11 cellular contexts compared by ENCODE assay signal in genomic region chr2:173048530-173048900, GRCh38. TPM values are rescaled to one million over a fixed set of nuclear protein-coding genes. Genes with fewer than 3 reads are reported as not detected.
DNase-seq lines count a peak whose midpoint lies in the region; ATAC-seq and TF ChIP-seq lines count a peak whose summit lies in the region.
"Had no signal": no experiment of that assay in that cellular context is flagged by ENCODE, and none has a peak within 500 bp of the region (broad histone marks: within the 10 kb centered on the region; RNA-seq: fewer than 3 reads in every experiment).

No MANE protein-coding gene starts in this region.

- H3K4me3 ChIP-seq in SK-N-MC = peak overlapping the region; percentile 8; the same call in 1 of the 2 replicates
- no peak overlapping the region for H3K4me3 ChIP-seq in heart right ventricle
- H3K4me3 ChIP-seq in gastrocnemius medialis = no peak overlapping the region
- H3K4me3 ChIP-seq: prostate gland had no signal

- H3K9me3 Mint-ChIP-seq in activated CD4-positive, alpha-beta memory T cell treated with anti-CD3 and anti-CD28 coated beads for 36 hours = no peaks in the 10 kb centered on the region
- H3K9me3 Mint-ChIP-seq: T-helper 1 cell treated with Interleukin-12 subunit alpha and Interleukin-12 subunit beta and Interleukin-4 antibody, amounts not matched to agents 30 μg/mL and 1 μg/mL, for 36 hours had no signal

- peaks cover 15% of the 10 kb centered on the region for H3K4me1 Mint-ChIP-seq in activated CD4-positive, alpha-beta memory T cell treated with anti-CD3 and anti-CD28 coated beads for 36 hours (ENCODE audit: low read depth)

- no peak overlapping the region for H3K9ac ChIP-seq in SK-N-MC (ENCODE audit: insufficient read length)

- peaks cover 24% of the 10 kb centered on the region for H3K27me3 Mint-ChIP-seq in activated CD4-positive, alpha-beta memory T cell treated with anti-CD3 and anti-CD28 coated beads for 36 hours

- TF ChIP-seq CTCF in heart right ventricle (IDR thresholded peaks at IDR 0.05) = no peak
- TF ChIP-seq CTCF in gastrocnemius medialis (IDR thresholded peaks at IDR 0.05 in 4 of 5, conservative IDR thresholded peaks at IDR 0.05 in 1 of 5) = no peak

- in situ Hi-C loops in gastrocnemius medialis (cut with MboI; ENCODE audit: low sequenced_read_pairs in 4 of 4) = loop anchor here in 1 of 4 donors (25.0 kb wide), 1 partner anchor 964 kb away; no protein-coding TSS in a partner anchor

- no peak for TF ChIP-seq POLR2A in gastrocnemius medialis (IDR thresholded peaks at IDR 0.05)

- H3K27me3 ChIP-seq in heart right ventricle = no peaks in the 10 kb centered on the region
- no peaks in the 10 kb centered on the region for H3K27me3 ChIP-seq in gastrocnemius medialis

- H3K4me1 ChIP-seq in heart right ventricle (peaks cover 0 to 32% (median 11%) of the 10 kb centered on the region in 9 donors), gastrocnemius medialis (peaks cover 16 to 24% of the 10 kb centered on the region in 2 donors)
- H3K4me1 ChIP-seq: prostate gland had no signal

- no peaks in the 10 kb centered on the region for H3K9me3 ChIP-seq in SK-N-MC (ENCODE audit: low read depth, low read length)
- H3K9me3 ChIP-seq in heart right ventricle = no peaks in the 10 kb centered on the region
- H3K9me3 ChIP-seq in gastrocnemius medialis = no peaks in the 10 kb centered on the region
- H3K9me3 ChIP-seq: prostate gland had no signal

- DNase-seq in SK-N-MC (ENCODE audit: low read depth, low spot score) = no peak
- no peak for DNase-seq in heart right ventricle
- DNase-seq in gastrocnemius medialis = no peak
- DNase-seq in activated effector memory CD4-positive, alpha-beta T cell treated with anti-CD3 and anti-CD28 coated beads, Interleukin-2, amount 50 U/mL, for 16 hours = no peak
- no peak for DNase-seq in activated CD4-positive, alpha-beta memory T cell treated with anti-CD3 and anti-CD28 coated beads for 36 hours
- DNase-seq in AG20443 (ENCODE audit: low spot score) = no peak
- DNase-seq in nucleus accumbens (lab: John Stamatoyannopoulos, UW) = no peak
- DNase-seq: NCI-H526 treated with DMSO at 0.1 percent for 48 hours had no signal

- H3K36me3 ChIP-seq in SK-N-MC (ENCODE audit: insufficient read depth, low read length) = no peaks in the 10 kb centered on the region; the same call in 1 of the 2 replicates
- peaks cover 0 to 6% (median 0%) of the 10 kb centered on the region in 9 donors for H3K36me3 ChIP-seq in heart right ventricle
- H3K36me3 ChIP-seq in gastrocnemius medialis = no peaks in the 10 kb centered on the region
- H3K36me3 ChIP-seq: prostate gland had no signal

- no peaks in the 10 kb centered on the region for H3K36me3 Mint-ChIP-seq in activated CD4-positive, alpha-beta memory T cell treated with anti-CD3 and anti-CD28 coated beads for 36 hours

- H3K27ac Mint-ChIP-seq in activated CD4-positive, alpha-beta memory T cell treated with anti-CD3 and anti-CD28 coated beads for 36 hours = no peak overlapping the region
- H3K27ac Mint-ChIP-seq: T-helper 1 cell treated with Interleukin-12 subunit alpha and Interleukin-12 subunit beta and Interleukin-4 antibody, amounts not matched to agents 30 μg/mL and 1 μg/mL, for 36 hours had no signal

- ATAC-seq in GM19467 (IDR thresholded peaks at IDR 0.05; ENCODE audit: unreplicated experiment) (peak; percentile 5), heart right ventricle (peak in 4 of 8 donors; percentile 9 to 19 (median 16)), gastrocnemius medialis (peak in 1 of 2 donors; percentile 2)

- H3K27ac ChIP-seq in SK-N-MC = peak overlapping the region; percentile 90
- H3K27ac ChIP-seq in heart right ventricle = peak overlapping the region in 8 of 10 donors; percentile 45 to 69 (median 60)
- H3K27ac ChIP-seq in gastrocnemius medialis = peak overlapping the region; percentile 79 to 87 (median 86)

- intact Hi-C loops in heart right ventricle (cut with DNase I) (no loop called here), gastrocnemius medialis (cut with DNase I; ENCODE audit: low total_unique reads) (no loop called here)
- intact Hi-C loops in activated CD4-positive, alpha-beta memory T cell treated with anti-CD3 and anti-CD28 coated beads for 36 hours (cut with micrococcal nuclease) = loop anchor here (2.0 kb wide), 1 partner anchor 26 kb away; the partner anchor contains the start of gene MAP3K20

- WGBS in heart right ventricle, 2 donors = 89 to 93% methylated on average over 3 of the region's 3 CpGs

- POLR2A ChIA-PET in activated CD4-positive, alpha-beta memory T cell treated with anti-CD3 and anti-CD28 coated beads for 36 hours (lab: Charles Lee) = interaction anchor here (1.0 kb wide), 1 partner anchor 85 kb away, joined by 3 read pairs; no protein-coding TSS in a partner anchor

- CTCF ChIA-PET in activated CD4-positive, alpha-beta memory T cell treated with anti-CD3 and anti-CD28 coated beads for 36 hours (lab: Charles Lee) = no interaction called here

- no peak overlapping the region for H3K4me3 Mint-ChIP-seq in activated CD4-positive, alpha-beta memory T cell treated with anti-CD3 and anti-CD28 coated beads for 36 hours
- H3K4me3 Mint-ChIP-seq: T-helper 1 cell treated with Interleukin-12 subunit alpha and Interleukin-12 subunit beta and Interleukin-4 antibody, amounts not matched to agents 30 μg/mL and 1 μg/mL, for 36 hours had no signal

RNA-seq across cellular contexts. Expression of gene MAP3K20, which starts 27.1 kb away (rescaled TPM):
- total RNA-seq in heart right ventricle (100 to 1,000 TPM; 357 to 560 (median 437) TPM), gastrocnemius medialis (100 to 1,000 TPM; 225 to 517 (median 280) TPM)
- 10 to 100 TPM; 63.2 to 64.7 TPM for polyA plus RNA-seq in heart right ventricle
- 1 to 10 TPM; 6.5 to 7.0 TPM for total RNA-seq in activated CD4-positive, alpha-beta memory T cell treated with anti-CD3 and anti-CD28 coated beads for 36 hours

Comparison
In these comparisons a context has a peak if more than half of its experiments do, and no peak if none do; other contexts are left out.
1. RNA of gene MAP3K20, which starts 27.1 kb away (total RNA-seq): 357 to 560 TPM in heart right ventricle and 225 to 517 TPM in gastrocnemius medialis; 6.5 to 7.0 TPM in activated CD4-positive, alpha-beta memory T cell treated with anti-CD3 and anti-CD28 coated beads for 36 hours; every median in the first group is over 10 times any median in the second.
2. Peak in every context shown above with its lines, with median percentiles within 50 percentile points of each other: H3K27ac ChIP-seq.